Comparison of ENCODE assay signal across 1 cellular context in genomic region chr15:55289573-55290360, GRCh38.
TF ChIP-seq lines count a peak whose summit lies in the region.

TSS of gene RAB27A (minus strand) at chr15:55289813. CDS start at chr15:55234934, 54,879 bp downstream.

TF ChIP-seq in GM12878, 131 proteins besides CTCF, POLR2A, EP300 and RAD21 (continued from another document and continues in another):
- TF ChIP-seq ATF2 (IDR thresholded peaks at IDR 0.05; ENCODE audit: low read length) (no peak), PKNOX1 (IDR thresholded peaks at IDR 0.05) (no peak), RAD51 (IDR thresholded peaks at IDR 0.05) (no peak), BCLAF1 (IDR thresholded peaks at IDR 0.05) (no peak), FOXK2 (IDR thresholded peaks at IDR 0.05) (no peak), POU2F2 (IDR thresholded peaks at IDR 0.05; ENCODE audit: borderline replicate concordance, low read depth, low read length) (no peak), CREM (IDR thresholded peaks at IDR 0.05; ENCODE audit: low read depth) (no peak), SMAD5 (IDR thresholded peaks at IDR 0.05; ENCODE audit: low read depth) (no peak), RB1 (IDR thresholded peaks at IDR 0.05; ENCODE audit: borderline replicate concordance) (0 out of 2 replicates have a peak, but pooled peaks have one; percentile 48), DPF2 (IDR thresholded peaks at IDR 0.05) (peak; percentile 63; the same call in 1 of the 2 replicates), REST (IDR thresholded peaks at IDR 0.05; ENCODE audit: low read depth, low read length) (no peak), TCF12 (IDR thresholded peaks at IDR 0.05; ENCODE audit: low read depth, low read length) (no peak), YBX1 (IDR thresholded peaks at IDR 0.05) (no peak), PRDM15 (CRISPR knock-in tag; IDR thresholded peaks at IDR 0.05) (no peak), NR2C2 (IDR thresholded peaks at IDR 0.05; ENCODE audit: borderline replicate concordance, control insufficient read depth, insufficient read length, low read depth) (no peak), NFYA (IDR thresholded peaks at IDR 0.05; ENCODE audit: borderline replicate concordance, low read depth, low read length) (no peak), NRF1 (conservative IDR thresholded peaks at IDR 0.05; ENCODE audit: low read depth, low read length) (no peak), SKIL (IDR thresholded peaks at IDR 0.05; ENCODE audit: low read depth, poor library complexity, severe bottlenecking) (no peak), MYB (IDR thresholded peaks at IDR 0.05; ENCODE audit: borderline replicate concordance, low read depth, low read length) (no peak), ZBTB33 (IDR thresholded peaks at IDR 0.05) (no peak), BCL11A (IDR thresholded peaks at IDR 0.05; ENCODE audit: low read depth, low read length) (no peak), ZNF207 (IDR thresholded peaks at IDR 0.05; ENCODE audit: borderline replicate concordance) (peak; percentile 45; the same call in 1 of the 2 replicates), SREBF2 (IDR thresholded peaks at IDR 0.05; ENCODE audit: low read length) (no peak), USF2 (IDR thresholded peaks at IDR 0.05; ENCODE audit: borderline replicate concordance, low read depth, low read length) (no peak), SUPT20H (IDR thresholded peaks at IDR 0.05; ENCODE audit: borderline replicate concordance, control insufficient read depth, low read depth, low read length) (no peak), FOS (IDR thresholded peaks at IDR 0.05; ENCODE audit: borderline replicate concordance, extremely low read depth, insufficient read length) (no peak), MTA3 (IDR thresholded peaks at IDR 0.05; ENCODE audit: borderline replicate concordance, low read length) (no peak; the same call in 1 of the 2 replicates), PAX5 (IDR thresholded peaks at IDR 0.05; ENCODE audit: borderline replicate concordance, low read depth, low read length) (no peak), E2F8 (IDR thresholded peaks at IDR 0.05; ENCODE audit: low read depth, partially characterized antibody) (no peak), ZNF24 (IDR thresholded peaks at IDR 0.05) (no peak), IKZF1 (conservative IDR thresholded peaks at IDR 0.05) (peak; percentile 81), ESRRA (IDR thresholded peaks at IDR 0.05; ENCODE audit: low read length) (no peak; the same call in 1 of the 2 replicates), MXI1 (IDR thresholded peaks at IDR 0.05; ENCODE audit: low read depth, low read length) (no peak; the same call in 1 of the 2 replicates), TBL1XR1 (IDR thresholded peaks at IDR 0.05; ENCODE audit: low read depth, low read length) (no peak), ASH2L (IDR thresholded peaks at IDR 0.05; ENCODE audit: borderline replicate concordance, low read depth) (no peak), ZNF622 (IDR thresholded peaks at IDR 0.05) (no peak), SREBF1 (IDR thresholded peaks at IDR 0.05; ENCODE audit: low read length) (no peak), CBX3 (IDR thresholded peaks at IDR 0.05; ENCODE audit: borderline replicate concordance, low read depth) (no peak), HCFC1 (IDR thresholded peaks at IDR 0.05; ENCODE audit: low read length) (no peak)
